ENCODE assay signal across 8 cellular contexts in the genomic region with DNA sequence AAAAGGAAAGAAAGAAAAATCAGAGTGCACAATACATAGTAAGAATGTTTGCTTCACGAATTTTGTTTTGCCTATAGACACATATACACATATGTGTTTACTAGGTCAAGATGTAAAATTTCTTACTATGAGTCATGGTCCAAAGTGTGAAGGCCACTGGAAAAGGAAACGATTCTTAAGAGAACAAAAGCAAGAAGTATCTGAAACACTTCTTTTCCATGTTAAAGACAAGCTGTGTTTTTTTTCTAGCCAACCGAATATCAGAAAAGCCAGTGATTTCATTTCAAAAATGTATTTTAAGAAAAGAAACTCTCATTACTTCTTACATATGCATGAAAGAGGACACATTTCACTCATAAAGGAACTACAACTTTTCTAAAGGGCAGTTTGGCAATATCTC. TPM values are rescaled to one million over a fixed set of nuclear protein-coding genes. Genes with fewer than 3 reads are reported as not detected.
A peak's percentile ranks its signal among the peaks of the same experiment; 100 is the strongest.
DNase-seq lines count a peak whose midpoint lies in the region; ATAC-seq lines count a peak whose summit lies in the region.

No MANE protein-coding gene starts in this region.

- peak; percentile 37 for ATAC-seq in GM19438 (IDR thresholded peaks at IDR 0.05; ENCODE audit: low read depth, unreplicated experiment)
- ATAC-seq in HG03139 (IDR thresholded peaks at IDR 0.05; ENCODE audit: unreplicated experiment) = peak; percentile 32
- ATAC-seq in effector memory CD8-positive, alpha-beta T cell (replicated peaks) = no peak
- no peak for ATAC-seq in GM21423 (IDR thresholded peaks at IDR 0.05; ENCODE audit: unreplicated experiment)

- H3K27ac Mint-ChIP-seq in effector memory CD8-positive, alpha-beta T cell = peak overlapping the region; percentile 93 to 97

- H3K27me3 Mint-ChIP-seq in effector memory CD8-positive, alpha-beta T cell = no peaks in the 10 kb centered on the region

- in situ Hi-C loops in Caki2 (cut with HindIII; ENCODE audit: low pct_unique_long_range_greater_than_20kb, low sequenced_read_pairs) = no loop called here

- H3K9me3 Mint-ChIP-seq in effector memory CD8-positive, alpha-beta T cell = no peaks in the 10 kb centered on the region

- H3K4me1 Mint-ChIP-seq in effector memory CD8-positive, alpha-beta T cell (ENCODE audit: low read depth in 2 of 2) = peaks cover 13 to 16% of the 10 kb centered on the region in 2 donors

- H3K4me3 Mint-ChIP-seq in effector memory CD8-positive, alpha-beta T cell = no peak overlapping the region

- DNase-seq in Caki2 (ENCODE audit: low read depth) = peak; percentile 41
- no peak for DNase-seq in effector memory CD8-positive, alpha-beta T cell
- DNase-seq in stimulated activated CD4-positive, alpha-beta T cell treated with anti-CD3 and anti-CD28 coated beads, Interleukin-1b, Interleukin-23, amount 100 ng/mL, for 48 hours = no peak
- no peak for DNase-seq in A172 (ENCODE audit: low spot score)
- DNase-seq in NCI-H2171 (lab: John Stamatoyannopoulos, UW) = no peak

- peaks cover 11% of the 10 kb centered on the region for H3K36me3 Mint-ChIP-seq in effector memory CD8-positive, alpha-beta T cell (ENCODE audit: insufficient read depth)

RNA-seq across cellular contexts. Expression of gene PECR, which starts 24.9 kb away (rescaled TPM):
- 50.7 and 52.9 TPM in 2 replicates for total RNA-seq in Caki2 (2014; rRNA removed; shearing (Covaris generic); ENCODE audit: low replicate concordance)
- total RNA-seq in A172 (2014; rRNA removed; shearing (Covaris generic)) = 32.0 and 39.3 TPM in 2 replicates

RNA-seq across cellular contexts. Expression of gene TMEM169, which starts 25.0 kb away (rescaled TPM):
- total RNA-seq in Caki2 (2014; rRNA removed; shearing (Covaris generic); ENCODE audit: low replicate concordance) = 5.5 and 8.3 TPM in 2 replicates
- total RNA-seq in A172 (2014; rRNA removed; shearing (Covaris generic)) = 0.48 and 0.52 TPM in 2 replicates

RNA-seq across cellular contexts. Expression of gene MREG, which starts 43.4 kb away (rescaled TPM):
- total RNA-seq in Caki2 (2014; rRNA removed; shearing (Covaris generic); ENCODE audit: low replicate concordance) = 9.7 and 12.0 TPM in 2 replicates
- 8.9 and 14.1 TPM in 2 replicates for total RNA-seq in A172 (2014; rRNA removed; shearing (Covaris generic))

RNA-seq across cellular contexts. Expression of gene XRCC5, which starts 52.4 kb away (rescaled TPM):
- 219 and 224 TPM in 2 replicates for total RNA-seq in Caki2 (2014; rRNA removed; shearing (Covaris generic); ENCODE audit: low replicate concordance)
- 488 and 512 TPM in 2 replicates for total RNA-seq in A172 (2014; rRNA removed; shearing (Covaris generic))

Comparison
In these comparisons a context has a peak if more than half of its experiments do, and no peak if none do; other contexts are left out.
1. ATAC-seq: peak in GM19438 (single experiment) and HG03139 (single experiment); none in effector memory CD8-positive, alpha-beta T cell (single experiment) and GM21423 (single experiment).